8 cellular contexts compared by ENCODE assay signal in the genomic region with DNA sequence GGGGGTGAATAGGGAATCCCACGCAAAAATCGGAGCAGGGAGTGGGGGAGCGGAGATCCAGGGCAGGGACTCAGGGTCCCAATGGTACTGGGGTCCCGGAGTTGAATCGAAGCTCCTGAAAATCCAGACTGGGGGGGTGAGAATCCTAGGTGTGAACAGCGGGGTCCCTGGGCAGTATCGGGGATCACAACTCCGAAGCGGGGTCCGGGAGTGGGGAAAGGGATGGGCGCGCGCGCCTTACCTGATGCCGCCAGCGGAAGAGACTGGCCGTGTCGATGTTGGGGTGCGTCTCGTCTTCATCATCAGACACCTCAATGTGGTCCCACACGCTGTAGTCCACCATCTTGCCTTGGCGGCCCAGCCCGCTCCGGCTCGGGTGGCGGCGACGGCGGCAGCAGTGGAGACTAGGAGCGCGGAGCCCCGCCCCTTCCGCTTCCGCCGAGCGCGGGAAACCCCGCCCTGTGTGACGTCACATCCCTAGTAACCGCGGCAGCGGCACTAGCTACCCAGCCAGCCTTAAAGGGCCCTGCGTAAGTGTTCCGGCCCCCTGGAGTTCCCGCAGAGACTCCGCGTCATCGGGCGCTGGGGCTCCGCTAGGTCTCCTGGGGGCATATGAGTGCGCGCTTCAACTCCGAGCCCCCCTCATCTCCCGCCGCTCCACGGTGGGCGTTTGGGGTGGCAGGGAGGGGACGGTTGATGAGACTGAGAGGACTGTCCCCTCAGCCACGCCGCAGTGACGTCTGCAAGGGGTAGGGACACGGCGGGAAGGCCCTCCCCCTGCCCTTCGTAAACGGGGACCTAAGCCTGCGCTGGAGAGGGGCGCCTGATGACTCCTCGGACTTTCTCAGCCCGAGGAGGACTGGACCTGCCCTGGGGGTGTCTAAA. TPM values are rescaled to one million over a fixed set of nuclear protein-coding genes. Genes with fewer than 3 reads are reported as not detected.
DNase-seq lines count a peak whose midpoint lies in the region; ATAC-seq and TF ChIP-seq lines count a peak whose summit lies in the region.

CDC37 (minus strand) TSS at position 406 of the 885 bp plus-strand sequence; CDS start at position 343, 63 bp downstream.

- ATAC-seq in GM19043 (IDR thresholded peaks at IDR 0.05; ENCODE audit: low read depth, unreplicated experiment), result peak; percentile 76
- ATAC-seq in HG03378 (IDR thresholded peaks at IDR 0.05; ENCODE audit: unreplicated experiment), result peak; percentile 73

- H3K27me3 ChIP-seq in kidney epithelial cell (ENCODE audit: control insufficient read depth, insufficient read depth, low read length), result peaks cover 20% of the 10 kb centered on the region

- peaks cover 1% of the 10 kb centered on the region for H3K36me3 ChIP-seq in kidney epithelial cell (ENCODE audit: control insufficient read depth, insufficient read depth, low read length)

- no peak for TF ChIP-seq CTCF in AG10803 (conservative IDR thresholded peaks at IDR 0.05; ENCODE audit: low read length)
- TF ChIP-seq CTCF in kidney epithelial cell (IDR thresholded peaks at IDR 0.05; ENCODE audit: insufficient read depth, low read length, poor library complexity, severe bottlenecking), result no peak

- peak within 1 kb of the TSS; percentile 99 for H3K4me3 ChIP-seq in AG10803 (ENCODE audit: low read length)
- H3K4me3 ChIP-seq in kidney epithelial cell (ENCODE audit: low read depth, low read length), result peak within 1 kb of the TSS; percentile 100

- DNase-seq in AG10803 (ENCODE audit: low read depth), result peak; percentile 94
- DNase-seq in NCI-H460 (ENCODE audit: extremely low read depth, low read depth), result peak; percentile 90
- DNase-seq in activated CD4-positive, CD25-positive, alpha-beta regulatory T cell treated with anti-CD3 and anti-CD28 coated beads, Interleukin-2, amount 50 U/mL, for 72 hours, result peak; percentile 99
- DNase-seq in cerebellar cortex (ENCODE audit: low spot score), result peak; percentile 96
- peak; percentile 79 for DNase-seq in kidney epithelial cell (ENCODE audit: low read depth)
- peak; percentile 98 for DNase-seq in stimulated activated CD4-positive, alpha-beta T cell treated with anti-CD3 and anti-CD28 coated beads, Interleukin-15, amount 100 ng/mL, for 24 hours

RNA-seq across cellular contexts. Expression of gene CDC37, which starts in this region (rescaled TPM):
- 116 and 131 TPM in 2 replicates for total RNA-seq in NCI-H460 (2014; rRNA removed; shearing (Covaris generic))
- polyA plus RNA-seq in NCI-H460 (2014; cell fraction: nucleus; rRNA removed), result 639 and 676 TPM in 2 replicates
- total RNA-seq in kidney epithelial cell, result 309 and 327 TPM in 2 replicates

Comparison
In these comparisons a context has a peak if more than half of its experiments do, and no peak if none do; other contexts are left out.
1. Peak in every context shown above with its lines: DNase-seq, ATAC-seq and H3K4me3 ChIP-seq.